ENCODE assay signal across 1 cellular context in the genomic region with DNA sequence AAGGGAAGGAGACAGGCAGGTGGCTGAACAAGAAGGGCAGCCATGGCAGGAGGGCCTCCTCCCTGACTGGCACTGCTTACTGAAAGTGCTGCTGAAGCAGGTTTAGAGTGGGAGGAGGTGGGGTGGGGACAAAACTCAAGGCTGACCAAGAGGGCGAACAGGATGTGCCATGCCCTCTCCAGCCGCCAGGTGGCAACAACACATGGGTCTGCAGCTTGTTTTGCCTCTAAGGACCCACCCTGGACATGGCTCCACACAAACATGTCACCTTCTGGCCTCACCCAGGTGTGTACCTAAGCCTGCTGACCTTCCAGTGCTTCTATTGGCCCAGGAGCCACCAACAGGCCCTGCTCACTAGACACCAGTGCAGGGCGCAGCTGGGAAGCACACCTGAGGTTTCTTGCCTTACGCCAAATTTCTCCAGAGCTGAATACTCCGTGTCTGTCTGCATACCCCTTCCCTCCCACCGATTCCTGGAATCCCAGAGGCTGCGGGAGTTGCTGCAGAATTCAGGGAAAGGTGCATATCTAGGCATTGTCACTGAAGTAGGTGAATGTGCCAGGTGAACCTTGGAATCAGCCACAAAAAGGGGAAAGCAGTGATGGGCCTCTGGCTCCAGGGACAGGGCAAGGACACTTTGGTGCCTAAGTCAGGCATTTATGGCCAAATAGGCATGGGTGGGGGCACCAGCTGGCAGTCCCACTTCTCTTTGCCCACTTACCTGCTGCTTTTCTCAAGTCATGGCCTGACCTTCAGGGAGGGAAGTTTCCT.
TF ChIP-seq lines count a peak whose summit lies in the region.

No MANE protein-coding gene starts in this region.

TF ChIP-seq in IMR-90, 13 proteins besides CTCF, POLR2A, EP300 and RAD21:
- peak; percentile 80 for TF ChIP-seq SMC3 (IDR thresholded peaks at IDR 0.05; ENCODE audit: low read depth, low read length)
- TF ChIP-seq, protein P1, sequence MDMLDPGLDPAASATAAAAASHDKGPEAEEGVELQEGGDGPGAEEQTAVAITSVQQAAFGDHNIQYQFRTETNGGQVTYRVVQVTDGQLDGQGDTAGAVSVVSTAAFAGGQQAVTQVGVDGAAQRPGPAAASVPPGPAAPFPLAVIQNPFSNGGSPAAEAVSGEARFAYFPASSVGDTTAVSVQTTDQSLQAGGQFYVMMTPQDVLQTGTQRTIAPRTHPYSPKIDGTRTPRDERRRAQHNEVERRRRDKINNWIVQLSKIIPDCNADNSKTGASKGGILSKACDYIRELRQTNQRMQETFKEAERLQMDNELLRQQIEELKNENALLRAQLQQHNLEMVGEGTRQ (IDR thresholded peaks at IDR 0.05; ENCODE audit: low read depth, low read length) = no peak
